ENCODE assay signal across 18 cellular contexts in genomic region chr3:40078590-40078989, GRCh38.
"Had no signal": no experiment of that assay in that cellular context is flagged by ENCODE, and none has a peak within 500 bp of the region (broad histone marks: within the 10 kb centered on the region; RNA-seq: fewer than 3 reads in every experiment).

No MANE protein-coding gene starts in this region.

- ATAC-seq: activated CD4-positive, CD25-positive, alpha-beta regulatory T cell treated with anti-CD3 and anti-CD28 coated beads, Interleukin-2, amount 50 U/mL, for 24 hours; activated naive CD8-positive, alpha-beta T cell treated with anti-CD3 and anti-CD28 coated beads, Interleukin-2, amount 50 U/mL, for 24 hours; activated T-helper 17 cell treated with anti-CD3 and anti-CD28 coated beads, Interleukin-2, amount 50 U/mL, for 72 hours; gastroesophageal sphincter; natural killer cell treated with Interleukin-12 subunit alpha and Interleukin-12 subunit beta and Interleukin-15 and Interleukin-18, amount 100 ng/mL, for 72 hours; right lobe of liver; stimulated activated naive CD8-positive, alpha-beta T cell treated with anti-CD3 and anti-CD28 coated beads, Interleukin-15, amount 100 ng/mL, for 72 hours; T-cell had no signal

- DNase-seq: activated CD4-positive, alpha-beta T cell treated with anti-CD3 and anti-CD28 coated beads, Interleukin-2, amount 50 U/mL, for 4 hours; activated naive CD4-positive, alpha-beta T cell treated with anti-CD3 and anti-CD28 coated beads for 36 hours; activated naive CD8-positive, alpha-beta T cell treated with anti-CD3 and anti-CD28 coated beads, Interleukin-2, amount 50 U/mL, for 24 hours; effector memory CD4-positive, alpha-beta T cell; islet precursor cell; right lobe of liver; stimulated activated CD4-positive, alpha-beta T cell treated with anti-CD3 and anti-CD28 coated beads, Interleukin-1b, Interleukin-23, amount 100 ng/mL, for 48 hours; stimulated activated naive CD8-positive, alpha-beta T cell treated with anti-CD3 and anti-CD28 coated beads, Interleukin-15, amount 100 ng/mL, for 72 hours; T-cell; T-helper 9 cell had no signal

- H3K4me1 Mint-ChIP-seq: activated naive CD8-positive, alpha-beta T cell treated with anti-CD3 and anti-CD28 coated beads, Interleukin-2, amount 50 U/mL, for 24 hours; activated T-helper 17 cell treated with anti-CD3 and anti-CD28 coated beads, Interleukin-2, amount 50 U/mL, for 72 hours; memory B cell; stimulated activated naive CD8-positive, alpha-beta T cell treated with anti-CD3 and anti-CD28 coated beads, Interleukin-15, amount 100 ng/mL, for 72 hours; T-cell had no signal

- H3K4me3 ChIP-seq: gastroesophageal sphincter, hepatocyte, left lung, prostate gland, right lobe of liver had no signal

- H3K27ac ChIP-seq: gastroesophageal sphincter, left lung, prostate gland, right lobe of liver had no signal

- H3K9me3 Mint-ChIP-seq: activated T-helper 17 cell treated with anti-CD3 and anti-CD28 coated beads, Interleukin-2, amount 50 U/mL, for 72 hours had no signal

- H3K27me3 Mint-ChIP-seq: activated naive CD8-positive, alpha-beta T cell treated with anti-CD3 and anti-CD28 coated beads, Interleukin-2, amount 50 U/mL, for 24 hours had no signal

- H3K9me3 ChIP-seq: gastroesophageal sphincter, prostate gland, right lobe of liver had no signal

- H3K27me3 ChIP-seq: gastroesophageal sphincter, hepatocyte, left lung, right lobe of liver had no signal

- H3K4me1 ChIP-seq: gastroesophageal sphincter, left lung, prostate gland had no signal

- H3K36me3 Mint-ChIP-seq: memory B cell; natural killer cell treated with Interleukin-12 subunit alpha and Interleukin-12 subunit beta and Interleukin-15 and Interleukin-18, amount 100 ng/mL, for 72 hours; T-cell had no signal

- H3K27ac Mint-ChIP-seq: activated naive CD4-positive, alpha-beta T cell treated with anti-CD3 and anti-CD28 coated beads for 36 hours; activated naive CD8-positive, alpha-beta T cell treated with anti-CD3 and anti-CD28 coated beads, Interleukin-2, amount 50 U/mL, for 24 hours; activated T-helper 17 cell treated with anti-CD3 and anti-CD28 coated beads, Interleukin-2, amount 50 U/mL, for 72 hours; memory B cell; natural killer cell treated with Interleukin-12 subunit alpha and Interleukin-12 subunit beta and Interleukin-15 and Interleukin-18, amount 100 ng/mL, for 72 hours; stimulated activated naive CD8-positive, alpha-beta T cell treated with anti-CD3 and anti-CD28 coated beads, Interleukin-15, amount 100 ng/mL, for 72 hours; T-cell had no signal

- H3K36me3 ChIP-seq: gastroesophageal sphincter, left lung, prostate gland, right lobe of liver had no signal

- H3K4me3 Mint-ChIP-seq: activated naive CD4-positive, alpha-beta T cell treated with anti-CD3 and anti-CD28 coated beads for 36 hours; activated naive CD8-positive, alpha-beta T cell treated with anti-CD3 and anti-CD28 coated beads, Interleukin-2, amount 50 U/mL, for 24 hours; activated T-helper 17 cell treated with anti-CD3 and anti-CD28 coated beads, Interleukin-2, amount 50 U/mL, for 72 hours; memory B cell; natural killer cell treated with Interleukin-12 subunit alpha and Interleukin-12 subunit beta and Interleukin-15 and Interleukin-18, amount 100 ng/mL, for 72 hours; stimulated activated naive CD8-positive, alpha-beta T cell treated with anti-CD3 and anti-CD28 coated beads, Interleukin-15, amount 100 ng/mL, for 72 hours; T-cell had no signal
